Comparison of ENCODE assay signal across 1 cellular context in genomic region chr12:106984588-106985137, GRCh38.
TF ChIP-seq lines count a peak whose summit lies in the region.

No MANE protein-coding gene starts in this region.

TF ChIP-seq in K562, 482 proteins besides CTCF, POLR2A, EP300 and RAD21 (continued from another document and continues in another):
- no peak for TF ChIP-seq ARID3B (CRISPR knock-in tag; IDR thresholded peaks at IDR 0.05; ENCODE audit: borderline replicate concordance)
- TF ChIP-seq CEBPG (CRISPR knock-in tag; IDR thresholded peaks at IDR 0.05), result peak; percentile 20; the same call in 1 of the 2 replicates
- TF ChIP-seq CEBPG (tag; conservative IDR thresholded peaks at IDR 0.05 in 1 of 2, IDR thresholded peaks at IDR 0.05 in 1 of 2), result no peak
- peak; percentile 79 for TF ChIP-seq HMBOX1 (IDR thresholded peaks at IDR 0.05)
- no peak for TF ChIP-seq KLF6 (CRISPR knock-in tag; IDR thresholded peaks at IDR 0.05; ENCODE audit: borderline replicate concordance)
- TF ChIP-seq KLF10 (CRISPR knock-in tag; IDR thresholded peaks at IDR 0.05), result no peak
- TF ChIP-seq PREB (CRISPR knock-in tag; IDR thresholded peaks at IDR 0.05), result no peak
- TF ChIP-seq MLX (CRISPR knock-in tag; conservative IDR thresholded peaks at IDR 0.05), result no peak
- no peak for TF ChIP-seq MAFK (IDR thresholded peaks at IDR 0.05; ENCODE audit: low read length)
- TF ChIP-seq CBX3 (IDR thresholded peaks at IDR 0.05; ENCODE audit: borderline replicate concordance in 1 of 2, low read length in 2 of 2), result peak in 1 of 2 experiments; percentile 76; a peak in 2 of 3 replicates
- TF ChIP-seq SMARCA4 (IDR thresholded peaks at IDR 0.05), result peak; percentile 89
- TF ChIP-seq ZNF324 (CRISPR knock-in tag; IDR thresholded peaks at IDR 0.05), result peak; percentile 35; the same call in 1 of the 2 replicates
- TF ChIP-seq NR1H2 (CRISPR knock-in tag; IDR thresholded peaks at IDR 0.05), result no peak
- no peak for TF ChIP-seq ZNF717 (CRISPR knock-in tag; IDR thresholded peaks at IDR 0.05)
- TF ChIP-seq POLR3G (IDR thresholded peaks at IDR 0.05; ENCODE audit: extremely low read depth, insufficient read length, insufficient replicate concordance), result no peak
- peak; percentile 73; the same call in 1 of the 2 replicates for TF ChIP-seq RAD51 (IDR thresholded peaks at IDR 0.05; ENCODE audit: borderline replicate concordance, low read depth)
- TF ChIP-seq PHF8 (IDR thresholded peaks at IDR 0.05; ENCODE audit: borderline replicate concordance, low read length), result no peak
- TF ChIP-seq ZSCAN29 (IDR thresholded peaks at IDR 0.05), result 0 out of 2 replicates have a peak, but pooled peaks have one; percentile 52
- no peak for TF ChIP-seq SMAD1 (IDR thresholded peaks at IDR 0.05; ENCODE audit: low read depth, low read length, partially characterized antibody)
- TF ChIP-seq MGA (IDR thresholded peaks at IDR 0.05), result peak; percentile 92
- peak; percentile 75 for TF ChIP-seq ZNF589 (CRISPR knock-in tag; IDR thresholded peaks at IDR 0.05; ENCODE audit: low read depth)
- TF ChIP-seq NR4A1 (CRISPR knock-in tag; IDR thresholded peaks at IDR 0.05), result 0 out of 2 replicates have a peak, but pooled peaks have one; percentile 35
- TF ChIP-seq NR4A1 (tag; IDR thresholded peaks at IDR 0.05), result peak; percentile 74; the same call in 1 of the 2 replicates
- TF ChIP-seq SPI1 (IDR thresholded peaks at IDR 0.05; ENCODE audit: borderline replicate concordance, low read depth, low read length), result no peak
- peak; percentile 71 for TF ChIP-seq USF2 (CRISPR knock-in tag; IDR thresholded peaks at IDR 0.05)
- TF ChIP-seq TFAM (CRISPR knock-in tag; conservative IDR thresholded peaks at IDR 0.05), result no peak
- no peak for TF ChIP-seq ZNF121 (CRISPR knock-in tag; conservative IDR thresholded peaks at IDR 0.05)
- peak; percentile 75; the same call in 1 of the 2 replicates for TF ChIP-seq ZNF175 (CRISPR knock-in tag; IDR thresholded peaks at IDR 0.05; ENCODE audit: low read depth)
- TF ChIP-seq E4F1 (CRISPR knock-in tag; IDR thresholded peaks at IDR 0.05; ENCODE audit: borderline replicate concordance), result no peak
- TF ChIP-seq CHD4 (IDR thresholded peaks at IDR 0.05; ENCODE audit: insufficient read depth, insufficient replicate concordance, low read depth, low read length, poor library complexity, severe bottlenecking), result no peak
- peak; percentile 90 for TF ChIP-seq EP400 (IDR thresholded peaks at IDR 0.05)
- TF ChIP-seq CREBBP (IDR thresholded peaks at IDR 0.05; ENCODE audit: low read depth, low read length), result no peak
- no peak for TF ChIP-seq BRF2 (IDR thresholded peaks at IDR 0.05; ENCODE audit: borderline replicate concordance, insufficient read depth, insufficient read length)
- no peak for TF ChIP-seq MBD2 (IDR thresholded peaks at IDR 0.05; ENCODE audit: borderline replicate concordance, low read depth)
- no peak for TF ChIP-seq TCF7L2 (IDR thresholded peaks at IDR 0.05; ENCODE audit: low read depth, low read length)
- peak; percentile 86 for TF ChIP-seq CREB3L1 (IDR thresholded peaks at IDR 0.05; ENCODE audit: borderline replicate concordance, low read depth)
- TF ChIP-seq KAT7 (CRISPR knock-in tag; IDR thresholded peaks at IDR 0.05; ENCODE audit: borderline replicate concordance), result no peak
- TF ChIP-seq ZNF507 (tag; conservative IDR thresholded peaks at IDR 0.05), result no peak
- TF ChIP-seq L3MBTL2 (IDR thresholded peaks at IDR 0.05), result peak; percentile 88
